ENCODE assay signal across 8 cellular contexts in genomic region chr5:157540707-157541451, GRCh38. TPM values are rescaled to one million over a fixed set of nuclear protein-coding genes. Genes with fewer than 3 reads are reported as not detected.
DNase-seq lines count a peak whose midpoint lies in the region; ATAC-seq and TF ChIP-seq lines count a peak whose summit lies in the region.

No MANE protein-coding gene starts in this region.

- intact Hi-C loops in left ventricle myocardium superior (cut with micrococcal nuclease), result no loop called here

- no peaks in the 10 kb centered on the region for H3K27me3 ChIP-seq in KMS-11 (ENCODE audit: insufficient read depth, low read depth)

- no peak overlapping the region for H3K4me3 ChIP-seq in KMS-11 (IDR thresholded peaks at IDR 0.05; ENCODE audit: insufficient read depth, low read depth, low read length)

- DNase-seq in EL, result peak; percentile 72
- DNase-seq in activated effector memory CD4-positive, alpha-beta T cell treated with Interleukin-2 at 50 U/mL for 16 hours, result peak; percentile 33
- DNase-seq in left ventricle myocardium superior, result peak; percentile 70
- DNase-seq in stimulated activated CD4-positive, alpha-beta T cell treated with anti-CD3 and anti-CD28 coated beads, Interleukin-2, amount 100 ng/mL, for 4 hours (ENCODE audit: low read depth), result peak; percentile 21
- DNase-seq in HEK293T (ENCODE audit: extremely low spot score), result no peak
- no peak for DNase-seq in SKM-1 (lab: John Stamatoyannopoulos, UW; ENCODE audit: unreplicated experiment)

- H3K9ac ChIP-seq in KMS-11, result peak overlapping the region; percentile 28; the same call in 1 of the 2 replicates

- ATAC-seq in GM21526 (IDR thresholded peaks at IDR 0.05; ENCODE audit: low FRiP score, unreplicated experiment) (peak; percentile 93), left ventricle myocardium superior (peak; percentile 78)

- H3K27ac ChIP-seq in KMS-11, result peak overlapping the region; percentile 45; the same call in 1 of the 2 replicates

- CTCF ChIA-PET in HEK293T (lab: Yijun Ruan, JAX), result no interaction called here

- H3K4me1 ChIP-seq in KMS-11 (ENCODE audit: low read depth, poor library complexity, severe bottlenecking), result peaks cover 34% of the 10 kb centered on the region

- peak overlapping the region; percentile 59 for H3K4me2 ChIP-seq in KMS-11

- no peaks in the 10 kb centered on the region for H3K36me3 ChIP-seq in KMS-11 (ENCODE audit: insufficient read depth)

- H3K79me2 ChIP-seq in KMS-11 (ENCODE audit: insufficient read depth, low read depth), result no peaks in the 10 kb centered on the region

- POLR2A ChIA-PET in HEK293T (lab: Yijun Ruan, JAX), result no interaction called here

- H2AFZ ChIP-seq in KMS-11 (ENCODE audit: low read depth), result peak overlapping the region; percentile 39; the same call in 1 of the 2 replicates

- no peaks in the 10 kb centered on the region for H4K20me1 ChIP-seq in KMS-11 (ENCODE audit: insufficient read depth)

- TF ChIP-seq CTCF in KMS-11 (conservative IDR thresholded peaks at IDR 0.05; ENCODE audit: low read depth, low read length), result no peak

TF ChIP-seq in HEK293T, 16 proteins besides CTCF, POLR2A, EP300 and RAD21:
- TF ChIP-seq NFRKB (IDR thresholded peaks at IDR 0.05), result no peak
TF ChIP-seq in HEK293T: peak in this region for 0.

RNA-seq across cellular contexts. Expression of gene ADAM19, which starts 34.7 kb away (rescaled TPM):
- total RNA-seq in left ventricle myocardium superior, result 9.3 TPM

Comparison
In these comparisons a context has a peak if more than half of its experiments do, and no peak if none do; other contexts are left out.
1. DNase-seq: peak in EL (single experiment), activated effector memory CD4-positive, alpha-beta T cell treated with Interleukin-2 at 50 U/mL for 16 hours (single experiment), left ventricle myocardium superior (single experiment) and stimulated activated CD4-positive, alpha-beta T cell treated with anti-CD3 and anti-CD28 coated beads, Interleukin-2, amount 100 ng/mL, for 4 hours (single experiment); none in HEK293T (single experiment) and SKM-1 (single experiment).